In the genomic region with DNA sequence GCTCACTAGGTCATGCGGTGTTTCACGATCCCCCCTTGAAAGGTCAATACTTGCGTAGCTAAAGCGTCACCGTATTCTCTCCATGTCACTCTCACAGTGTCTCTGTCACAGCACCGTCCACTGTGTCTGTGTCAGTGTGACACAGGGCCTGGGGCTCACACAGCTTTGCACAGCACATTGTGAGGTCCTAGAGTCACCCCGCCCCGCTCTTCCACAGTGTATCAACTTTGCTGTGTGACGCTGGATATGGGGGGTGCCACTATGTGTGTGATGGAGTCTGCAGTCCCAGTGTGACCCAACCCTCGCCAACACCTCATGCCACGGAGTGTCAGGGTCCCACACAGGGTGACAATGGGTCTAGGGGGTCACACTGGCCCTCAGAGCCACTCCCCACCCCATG, we compare ENCODE assay signal across 9 cellular contexts. TPM values are rescaled to one million over a fixed set of nuclear protein-coding genes. Genes with fewer than 3 reads are reported as not detected.
A peak's percentile ranks its signal among the peaks of the same experiment; 100 is the strongest.
DNase-seq lines count a peak whose midpoint lies in the region; ATAC-seq and TF ChIP-seq lines count a peak whose summit lies in the region.
"Had no signal": no experiment of that assay in that cellular context is flagged by ENCODE, and none has a peak within 500 bp of the region (broad histone marks: within the 10 kb centered on the region; RNA-seq: fewer than 3 reads in every experiment).

No MANE protein-coding gene starts in this region.

- H3K4me1 Mint-ChIP-seq in activated naive CD8-positive, alpha-beta T cell (ENCODE audit: low read depth): peaks cover 7% of the 10 kb centered on the region

- 0 out of 2 replicates have a peak, but pooled peaks cover 12% of the 10 kb centered on the region for H3K4me1 ChIP-seq in GM23248 (ENCODE audit: insufficient read depth)
- no peaks in the 10 kb centered on the region for H3K4me1 ChIP-seq in hepatocyte (ENCODE audit: insufficient read depth)

- H3K9me3 ChIP-seq in GM23248 (ENCODE audit: low read depth): no peaks in the 10 kb centered on the region
- no peaks in the 10 kb centered on the region for H3K9me3 ChIP-seq in hepatocyte (ENCODE audit: low read depth)

- H3K4me3 ChIP-seq in GM23248 (peak overlapping the region; percentile 80), hepatocyte (peak overlapping the region; percentile 39)

- DNase-seq in GM23248 (no peak), hepatocyte (ENCODE audit: low spot score) (no peak), sciatic nerve (ENCODE audit: low spot score) (no peak), HuH-7.5 (ENCODE audit: low spot score) (no peak), retina (no peak), caudate nucleus (lab: John Stamatoyannopoulos, UW) (no peak), HUDEP-2 (lab: John Stamatoyannopoulos, UW; ENCODE audit: unreplicated experiment in 76 of 76) (no peak)
- DNase-seq: NCI-H524 treated with DMSO at 0.1 percent for 48 hours had no signal

- peak overlapping the region; percentile 80 for H3K9ac ChIP-seq in GM23248

- H3K4me2 ChIP-seq in GM23248 (ENCODE audit: unreplicated experiment) (peak overlapping the region; percentile 79), hepatocyte (peak overlapping the region; percentile 91)

- peaks cover 4% of the 10 kb centered on the region for H3K9me3 Mint-ChIP-seq in activated naive CD8-positive, alpha-beta T cell (ENCODE audit: low read depth)

- H3K9me2 ChIP-seq in GM23248 (ENCODE audit: insufficient read depth) (no peaks in the 10 kb centered on the region), hepatocyte (replicated peaks; ENCODE audit: insufficient read depth) (no peaks in the 10 kb centered on the region)

- H3K79me2 ChIP-seq in GM23248 (ENCODE audit: insufficient read depth) (peaks cover 54% of the 10 kb centered on the region), hepatocyte (no peaks in the 10 kb centered on the region)

- H3K27ac ChIP-seq in GM23248 (no peak overlapping the region), hepatocyte (no peak overlapping the region), caudate nucleus (ENCODE audit: low read depth, low read length) (no peak overlapping the region)

- 0 out of 2 replicates have a peak, but pooled peaks cover 6% of the 10 kb centered on the region for H3F3A ChIP-seq in GM23248 (ENCODE audit: insufficient read depth)

- intact Hi-C loops in sciatic nerve (cut with DNase I): no loop called here

- peak overlapping the region; percentile 91 for H2AFZ ChIP-seq in GM23248
- no peak overlapping the region for H2AFZ ChIP-seq in hepatocyte

- ATAC-seq in sciatic nerve: peak; percentile 20

- H3K27me3 ChIP-seq in GM23248 (replicated peaks; ENCODE audit: insufficient read depth): no peaks in the 10 kb centered on the region
- peaks cover 22% of the 10 kb centered on the region for H3K27me3 ChIP-seq in hepatocyte

- in situ Hi-C loops in GM23248 (cut with MboI): no loop called here

- peaks cover 26% of the 10 kb centered on the region for H3K27me3 Mint-ChIP-seq in activated naive CD8-positive, alpha-beta T cell

- WGBS in GM23248 (ENCODE audit: low coverage in 1 of 2, low lambda C conversion rate in 2 of 2, missing lambda C conversion rate in 2 of 2), 2 experiments: 86 to 90% methylated on average over 11 of the region's 11 CpGs
- 78% methylated on average over 11 of the region's 11 CpGs for WGBS in hepatocyte (ENCODE audit: low lambda C conversion rate, missing lambda C conversion rate)

- H3K36me3 ChIP-seq in GM23248 (ENCODE audit: low read depth): no peaks in the 10 kb centered on the region
- H3K36me3 ChIP-seq in hepatocyte (replicated peaks; ENCODE audit: insufficient read depth, low read depth): no peaks in the 10 kb centered on the region

- no peak for TF ChIP-seq CTCF in hepatocyte (IDR thresholded peaks at IDR 0.05; ENCODE audit: poor library complexity)

- H3K36me3 Mint-ChIP-seq in activated naive CD8-positive, alpha-beta T cell: peaks cover 7% of the 10 kb centered on the region

- peak overlapping the region; percentile 71 for H3K4me3 Mint-ChIP-seq in activated naive CD8-positive, alpha-beta T cell

- H3K27ac Mint-ChIP-seq in activated naive CD8-positive, alpha-beta T cell: no peak overlapping the region

- H4K20me1 ChIP-seq in GM23248 (ENCODE audit: insufficient read depth): no peaks in the 10 kb centered on the region
- H4K20me1 ChIP-seq in hepatocyte (ENCODE audit: insufficient read depth, poor library complexity, severe bottlenecking): no peaks in the 10 kb centered on the region

RNA-seq across cellular contexts. Expression of a gene that starts 0.6 kb away (rescaled TPM):
- 24.3 and 26.4 TPM in 2 replicates for total RNA-seq in GM23248 (2014; rRNA removed; shearing (Covaris generic))
- polyA plus RNA-seq in GM23248 (2016; fragmentation: Nextera tagmentation; extraction: Ambion mirVana) (30.6 and 34.8 TPM in 2 replicates), hepatocyte (2.3 and 2.9 TPM in 2 replicates)
- total RNA-seq in hepatocyte (1.3 and 1.4 TPM in 2 replicates), sciatic nerve (0.45 TPM)

Comparison
In these comparisons a context has a peak if more than half of its experiments do, and no peak if none do; other contexts are left out.
1. RNA of a gene that starts 0.6 kb away (total RNA-seq): 24.3 to 26.4 TPM in GM23248; 1.3 to 1.4 TPM in hepatocyte and 0.45 TPM in sciatic nerve (single experiment); every median in the first group is over 10 times any median in the second.